ENCODE assay signal across 8 cellular contexts in the genomic region with DNA sequence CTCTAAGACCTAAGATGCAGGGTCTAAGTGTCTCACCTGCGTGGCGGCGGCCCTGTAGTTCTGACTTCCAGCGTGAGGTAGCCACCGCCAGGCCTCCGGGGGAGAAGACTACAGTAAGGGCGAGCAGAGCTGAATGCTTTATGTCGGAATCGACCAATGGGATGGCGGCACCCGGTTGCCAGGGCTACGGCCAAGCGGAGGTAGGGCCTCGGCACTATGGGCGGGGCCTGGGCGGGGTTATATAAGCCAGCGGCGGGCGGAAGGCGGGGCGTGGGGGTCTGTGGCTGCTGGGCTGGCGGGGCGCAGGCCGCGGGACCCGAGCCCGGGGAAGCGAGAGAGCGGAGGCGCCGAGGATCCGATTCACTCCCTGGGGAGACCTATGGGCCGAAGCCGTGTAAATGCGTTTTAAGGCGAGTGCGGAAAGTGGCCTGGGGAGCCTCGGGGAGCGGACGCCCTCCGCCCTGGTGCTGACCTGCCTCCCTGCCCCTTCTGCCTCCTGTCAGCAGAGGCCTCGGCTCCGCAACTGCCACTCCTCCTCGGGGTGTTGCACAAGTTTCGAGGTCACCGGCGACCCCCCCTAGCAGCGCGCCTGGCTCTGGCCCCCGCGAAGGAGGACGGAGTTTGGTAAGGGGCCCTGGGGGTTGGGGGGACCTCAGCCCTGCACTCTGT. TPM values are rescaled to one million over a fixed set of nuclear protein-coding genes. Genes with fewer than 3 reads are reported as not detected.
A peak's percentile ranks its signal among the peaks of the same experiment; 100 is the strongest.
DNase-seq lines count a peak whose midpoint lies in the region; ATAC-seq, FAIRE-seq and TF ChIP-seq lines count a peak whose summit lies in the region.

A gene (plus strand): TSS at position 269 of the 669 bp plus-strand sequence. CDS start 1,097 bp downstream, outside the sequence.

- peak; percentile 76 for ATAC-seq in GM18870 (IDR thresholded peaks at IDR 0.05; ENCODE audit: unreplicated experiment)
- ATAC-seq in HG03135 (IDR thresholded peaks at IDR 0.05; ENCODE audit: unreplicated experiment) = peak; percentile 96
- peak; percentile 100 for ATAC-seq in central memory CD8-positive, alpha-beta T cell (replicated peaks; ENCODE audit: extremely low read depth, poor library complexity, severe bottlenecking)

- TF ChIP-seq POLR2A in spleen (IDR thresholded peaks at IDR 0.05) = peak in 2 of 3 donors; percentile 35 to 65

- peaks cover 11% of the 10 kb centered on the region for H3K36me3 Mint-ChIP-seq in central memory CD8-positive, alpha-beta T cell (ENCODE audit: insufficient read depth)

- peak; percentile 92 for DNase-seq in ACHN
- DNase-seq in NCI-H2196 treated with DMSO at 0.1 percent for 48 hours (lab: John Stamatoyannopoulos, UW; ENCODE audit: unreplicated experiment) = peak; percentile 79
- peak; percentile 89 for DNase-seq in activated CD4-positive, CD25-positive, alpha-beta regulatory T cell treated with anti-CD3 and anti-CD28 coated beads, Interleukin-2, amount 50 U/mL, for 16 hours (ENCODE audit: low read depth, low spot score)
- peak; percentile 94 to 97 for DNase-seq in central memory CD8-positive, alpha-beta T cell (ENCODE audit: low spot score in 2 of 2)
- DNase-seq in spleen = peak; percentile 99

- in situ Hi-C loops in ACHN (cut with HindIII; ENCODE audit: low pct_ligation_motif_present, low pct_unique_long_range_greater_than_20kb, low sequenced_read_pairs) = no loop called here

- no peaks in the 10 kb centered on the region for H3K27me3 Mint-ChIP-seq in central memory CD8-positive, alpha-beta T cell

- H3K9me3 ChIP-seq in spleen = no peaks in the 10 kb centered on the region

- peak within 1 kb of the TSS in 6 of 8 donors; percentile 27 to 59 (median 48) for H3K27ac ChIP-seq in spleen

- peak within 1 kb of the TSS; percentile 54 to 88 (median 72) for H3K4me3 ChIP-seq in spleen

- H3K9me3 Mint-ChIP-seq in central memory CD8-positive, alpha-beta T cell = no peaks in the 10 kb centered on the region

- 0 to 1% (median 0%) methylated on average over 10 to 52 of the region's 52 CpGs for WGBS in spleen, 5 donors

- peak within 1 kb of the TSS; percentile 39 for H3K27ac Mint-ChIP-seq in central memory CD8-positive, alpha-beta T cell (ENCODE audit: low read depth)

- FAIRE-seq in islet of Langerhans (lab: Jason Lieb, UNC) = peak; percentile 21

- H3K4me1 ChIP-seq in spleen = peaks cover 5 to 44% (median 21%) of the 10 kb centered on the region in 6 donors

- TF ChIP-seq CTCF in spleen (IDR thresholded peaks at IDR 0.05 in 8 of 11, conservative IDR thresholded peaks at IDR 0.05 in 3 of 11) = no peak

- intact Hi-C loops in spleen (cut with DNase I; ENCODE audit: low total_unique reads) = loop anchor here (10.0 kb wide), 1 partner anchor 146 kb away; no protein-coding TSS in a partner anchor

- H3K27me3 ChIP-seq in spleen (replicated peaks in 1 of 7) = peaks cover 0 to 16% (median 5%) of the 10 kb centered on the region in 7 donors

- H3K4me3 Mint-ChIP-seq in central memory CD8-positive, alpha-beta T cell = peak within 1 kb of the TSS; percentile 65

- peaks cover 33% of the 10 kb centered on the region for H3K4me1 Mint-ChIP-seq in central memory CD8-positive, alpha-beta T cell

- H3K36me3 ChIP-seq in spleen = no peaks in the 10 kb centered on the region

RNA-seq across cellular contexts. Expression of the gene that starts here (rescaled TPM):
- 1 to 10 TPM; 2.8 to 8.3 (median 4.4) TPM for total RNA-seq in spleen
- polyA plus RNA-seq in spleen = 1 to 10 TPM; 1.4 to 2.0 (median 1.5) TPM

Comparison
In these comparisons a context has a peak if more than half of its experiments do, and no peak if none do; other contexts are left out.
1. Peak in every context shown above with its lines: DNase-seq, ATAC-seq, H3K4me3 ChIP-seq and H3K27ac ChIP-seq.